1 cellular context compared by ENCODE assay signal in the genomic region with DNA sequence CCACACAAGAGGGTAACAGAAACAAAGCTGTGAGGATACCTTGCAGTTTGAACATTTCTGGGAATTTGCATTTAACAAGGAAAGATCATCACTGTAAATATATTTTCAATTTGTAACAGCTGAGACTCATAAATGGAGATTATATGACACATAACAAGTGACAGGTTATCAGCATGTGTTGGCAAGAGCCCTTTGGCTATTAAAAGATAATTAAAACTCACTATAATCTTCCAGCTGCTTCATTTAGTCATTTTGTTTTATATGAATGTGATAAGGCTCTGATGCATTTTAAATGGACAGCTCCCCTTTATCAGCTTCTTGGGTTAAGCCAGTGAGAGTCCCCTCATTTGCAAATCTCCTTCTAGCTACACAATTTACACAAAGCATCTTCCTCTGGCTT.
TF ChIP-seq lines count a peak whose summit lies in the region.

No MANE protein-coding gene starts in this region.

TF ChIP-seq in HepG2, 621 proteins besides CTCF, POLR2A, EP300 and RAD21:
- TF ChIP-seq, protein P1, sequence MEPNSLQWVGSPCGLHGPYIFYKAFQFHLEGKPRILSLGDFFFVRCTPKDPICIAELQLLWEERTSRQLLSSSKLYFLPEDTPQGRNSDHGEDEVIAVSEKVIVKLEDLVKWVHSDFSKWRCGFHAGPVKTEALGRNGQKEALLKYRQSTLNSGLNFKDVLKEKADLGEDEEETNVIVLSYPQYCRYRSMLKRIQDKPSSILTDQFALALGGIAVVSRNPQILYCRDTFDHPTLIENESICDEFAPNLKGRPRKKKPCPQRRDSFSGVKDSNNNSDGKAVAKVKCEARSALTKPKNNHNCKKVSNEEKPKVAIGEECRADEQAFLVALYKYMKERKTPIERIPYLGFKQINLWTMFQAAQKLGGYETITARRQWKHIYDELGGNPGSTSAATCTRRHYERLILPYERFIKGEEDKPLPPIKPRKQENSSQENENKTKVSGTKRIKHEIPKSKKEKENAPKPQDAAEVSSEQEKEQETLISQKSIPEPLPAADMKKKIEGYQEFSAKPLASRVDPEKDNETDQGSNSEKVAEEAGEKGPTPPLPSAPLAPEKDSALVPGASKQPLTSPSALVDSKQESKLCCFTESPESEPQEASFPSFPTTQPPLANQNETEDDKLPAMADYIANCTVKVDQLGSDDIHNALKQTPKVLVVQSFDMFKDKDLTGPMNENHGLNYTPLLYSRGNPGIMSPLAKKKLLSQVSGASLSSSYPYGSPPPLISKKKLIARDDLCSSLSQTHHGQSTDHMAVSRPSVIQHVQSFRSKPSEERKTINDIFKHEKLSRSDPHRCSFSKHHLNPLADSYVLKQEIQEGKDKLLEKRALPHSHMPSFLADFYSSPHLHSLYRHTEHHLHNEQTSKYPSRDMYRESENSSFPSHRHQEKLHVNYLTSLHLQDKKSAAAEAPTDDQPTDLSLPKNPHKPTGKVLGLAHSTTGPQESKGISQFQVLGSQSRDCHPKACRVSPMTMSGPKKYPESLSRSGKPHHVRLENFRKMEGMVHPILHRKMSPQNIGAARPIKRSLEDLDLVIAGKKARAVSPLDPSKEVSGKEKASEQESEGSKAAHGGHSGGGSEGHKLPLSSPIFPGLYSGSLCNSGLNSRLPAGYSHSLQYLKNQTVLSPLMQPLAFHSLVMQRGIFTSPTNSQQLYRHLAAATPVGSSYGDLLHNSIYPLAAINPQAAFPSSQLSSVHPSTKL (CRISPR knock-in tag; IDR thresholded peaks at IDR 0.05) = no peak
- TF ChIP-seq, protein P2, sequence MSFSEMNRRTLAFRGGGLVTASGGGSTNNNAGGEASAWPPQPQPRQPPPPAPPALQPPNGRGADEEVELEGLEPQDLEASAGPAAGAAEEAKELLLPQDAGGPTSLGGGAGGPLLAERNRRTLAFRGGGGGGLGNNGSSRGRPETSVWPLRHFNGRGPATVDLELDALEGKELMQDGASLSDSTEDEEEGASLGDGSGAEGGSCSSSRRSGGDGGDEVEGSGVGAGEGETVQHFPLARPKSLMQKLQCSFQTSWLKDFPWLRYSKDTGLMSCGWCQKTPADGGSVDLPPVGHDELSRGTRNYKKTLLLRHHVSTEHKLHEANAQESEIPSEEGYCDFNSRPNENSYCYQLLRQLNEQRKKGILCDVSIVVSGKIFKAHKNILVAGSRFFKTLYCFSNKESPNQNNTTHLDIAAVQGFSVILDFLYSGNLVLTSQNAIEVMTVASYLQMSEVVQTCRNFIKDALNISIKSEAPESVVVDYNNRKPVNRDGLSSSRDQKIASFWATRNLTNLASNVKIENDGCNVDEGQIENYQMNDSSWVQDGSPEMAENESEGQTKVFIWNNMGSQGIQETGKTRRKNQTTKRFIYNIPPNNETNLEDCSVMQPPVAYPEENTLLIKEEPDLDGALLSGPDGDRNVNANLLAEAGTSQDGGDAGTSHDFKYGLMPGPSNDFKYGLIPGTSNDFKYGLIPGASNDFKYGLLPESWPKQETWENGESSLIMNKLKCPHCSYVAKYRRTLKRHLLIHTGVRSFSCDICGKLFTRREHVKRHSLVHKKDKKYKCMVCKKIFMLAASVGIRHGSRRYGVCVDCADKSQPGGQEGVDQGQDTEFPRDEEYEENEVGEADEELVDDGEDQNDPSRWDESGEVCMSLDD (CRISPR knock-in tag; IDR thresholded peaks at IDR 0.05; ENCODE audit: borderline replicate concordance) = no peak
- TF ChIP-seq, protein P3, sequence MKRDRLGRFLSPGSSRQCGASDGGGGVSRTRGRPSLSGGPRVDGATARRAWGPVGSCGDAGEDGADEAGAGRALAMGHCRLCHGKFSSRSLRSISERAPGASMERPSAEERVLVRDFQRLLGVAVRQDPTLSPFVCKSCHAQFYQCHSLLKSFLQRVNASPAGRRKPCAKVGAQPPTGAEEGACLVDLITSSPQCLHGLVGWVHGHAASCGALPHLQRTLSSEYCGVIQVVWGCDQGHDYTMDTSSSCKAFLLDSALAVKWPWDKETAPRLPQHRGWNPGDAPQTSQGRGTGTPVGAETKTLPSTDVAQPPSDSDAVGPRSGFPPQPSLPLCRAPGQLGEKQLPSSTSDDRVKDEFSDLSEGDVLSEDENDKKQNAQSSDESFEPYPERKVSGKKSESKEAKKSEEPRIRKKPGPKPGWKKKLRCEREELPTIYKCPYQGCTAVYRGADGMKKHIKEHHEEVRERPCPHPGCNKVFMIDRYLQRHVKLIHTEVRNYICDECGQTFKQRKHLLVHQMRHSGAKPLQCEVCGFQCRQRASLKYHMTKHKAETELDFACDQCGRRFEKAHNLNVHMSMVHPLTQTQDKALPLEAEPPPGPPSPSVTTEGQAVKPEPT (CRISPR knock-in tag; IDR thresholded peaks at IDR 0.05; ENCODE audit: low read depth) = no peak
- TF ChIP-seq SP5 (CRISPR knock-in tag; IDR thresholded peaks at IDR 0.05; ENCODE audit: borderline replicate concordance, low read depth) (no peak), ZNF7 (CRISPR knock-in tag; IDR thresholded peaks at IDR 0.05) (no peak), MAFK (conservative IDR thresholded peaks at IDR 0.05 in 1 of 2, IDR thresholded peaks at IDR 0.05 in 1 of 2; ENCODE audit: low read length in 2 of 2) (no peak), ARNT2 (CRISPR knock-in tag; IDR thresholded peaks at IDR 0.05; ENCODE audit: low read depth) (no peak), ZNF235 (CRISPR knock-in tag; IDR thresholded peaks at IDR 0.05; ENCODE audit: borderline replicate concordance) (no peak), ZNF33A (CRISPR knock-in tag; IDR thresholded peaks at IDR 0.05; ENCODE audit: borderline replicate concordance) (no peak), NFE2L2 (IDR thresholded peaks at IDR 0.05; ENCODE audit: low read length) (no peak)
- TF ChIP-seq, protein P4, sequence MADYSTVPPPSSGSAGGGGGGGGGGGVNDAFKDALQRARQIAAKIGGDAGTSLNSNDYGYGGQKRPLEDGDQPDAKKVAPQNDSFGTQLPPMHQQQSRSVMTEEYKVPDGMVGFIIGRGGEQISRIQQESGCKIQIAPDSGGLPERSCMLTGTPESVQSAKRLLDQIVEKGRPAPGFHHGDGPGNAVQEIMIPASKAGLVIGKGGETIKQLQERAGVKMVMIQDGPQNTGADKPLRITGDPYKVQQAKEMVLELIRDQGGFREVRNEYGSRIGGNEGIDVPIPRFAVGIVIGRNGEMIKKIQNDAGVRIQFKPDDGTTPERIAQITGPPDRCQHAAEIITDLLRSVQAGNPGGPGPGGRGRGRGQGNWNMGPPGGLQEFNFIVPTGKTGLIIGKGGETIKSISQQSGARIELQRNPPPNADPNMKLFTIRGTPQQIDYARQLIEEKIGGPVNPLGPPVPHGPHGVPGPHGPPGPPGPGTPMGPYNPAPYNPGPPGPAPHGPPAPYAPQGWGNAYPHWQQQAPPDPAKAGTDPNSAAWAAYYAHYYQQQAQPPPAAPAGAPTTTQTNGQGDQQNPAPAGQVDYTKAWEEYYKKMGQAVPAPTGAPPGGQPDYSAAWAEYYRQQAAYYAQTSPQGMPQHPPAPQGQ (CRISPR knock-in tag; IDR thresholded peaks at IDR 0.05; ENCODE audit: borderline replicate concordance) = no peak
- TF ChIP-seq, protein P5, sequence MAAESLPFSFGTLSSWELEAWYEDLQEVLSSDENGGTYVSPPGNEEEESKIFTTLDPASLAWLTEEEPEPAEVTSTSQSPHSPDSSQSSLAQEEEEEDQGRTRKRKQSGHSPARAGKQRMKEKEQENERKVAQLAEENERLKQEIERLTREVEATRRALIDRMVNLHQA (CRISPR knock-in tag; IDR thresholded peaks at IDR 0.05) = no peak
- TF ChIP-seq, protein P6, sequence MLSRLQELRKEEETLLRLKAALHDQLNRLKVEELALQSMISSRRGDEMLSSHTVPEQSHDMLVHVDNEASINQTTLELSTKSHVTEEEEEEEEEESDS (CRISPR knock-in tag; IDR thresholded peaks at IDR 0.05; ENCODE audit: borderline replicate concordance) = no peak
- TF ChIP-seq, protein P7, sequence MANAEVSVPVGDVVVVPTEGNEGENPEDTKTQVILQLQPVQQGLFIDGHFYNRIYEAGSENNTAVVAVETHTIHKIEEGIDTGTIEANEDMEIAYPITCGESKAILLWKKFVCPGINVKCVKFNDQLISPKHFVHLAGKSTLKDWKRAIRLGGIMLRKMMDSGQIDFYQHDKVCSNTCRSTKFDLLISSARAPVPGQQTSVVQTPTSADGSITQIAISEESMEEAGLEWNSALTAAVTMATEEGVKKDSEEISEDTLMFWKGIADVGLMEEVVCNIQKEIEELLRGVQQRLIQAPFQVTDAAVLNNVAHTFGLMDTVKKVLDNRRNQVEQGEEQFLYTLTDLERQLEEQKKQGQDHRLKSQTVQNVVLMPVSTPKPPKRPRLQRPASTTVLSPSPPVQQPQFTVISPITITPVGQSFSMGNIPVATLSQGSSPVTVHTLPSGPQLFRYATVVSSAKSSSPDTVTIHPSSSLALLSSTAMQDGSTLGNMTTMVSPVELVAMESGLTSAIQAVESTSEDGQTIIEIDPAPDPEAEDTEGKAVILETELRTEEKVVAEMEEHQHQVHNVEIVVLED (CRISPR knock-in tag; IDR thresholded peaks at IDR 0.05; ENCODE audit: borderline replicate concordance) = no peak
